In the genomic region with DNA sequence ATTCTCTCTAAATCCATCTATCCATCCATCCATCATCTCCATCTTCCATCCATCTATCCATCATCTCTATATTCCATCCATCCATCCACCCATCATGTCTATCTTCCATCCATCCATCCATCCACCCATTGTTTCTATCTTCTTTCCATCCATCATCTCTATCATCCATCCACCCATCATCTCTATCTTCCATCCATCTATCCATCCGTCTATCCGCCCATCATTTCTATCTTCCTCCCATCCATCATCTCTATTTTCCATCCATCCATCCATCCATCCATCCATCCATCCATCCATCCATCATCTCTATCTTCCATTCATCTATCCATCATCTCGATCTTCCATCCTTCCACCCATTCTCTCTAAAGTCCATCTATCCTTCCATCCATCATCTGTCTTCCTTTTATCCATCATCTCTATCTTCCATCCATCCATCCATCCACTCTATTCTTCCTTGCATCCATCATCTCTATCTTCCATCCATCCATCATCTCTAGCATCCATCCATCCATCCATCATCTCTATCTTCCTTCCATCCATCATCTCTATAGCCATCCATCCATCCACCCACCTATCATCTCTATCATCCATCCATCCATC, we compare ENCODE assay signal across 6 cellular contexts. TPM values are rescaled to one million over a fixed set of nuclear protein-coding genes. Genes with fewer than 3 reads are reported as not detected.
"Had no signal": no experiment of that assay in that cellular context is flagged by ENCODE, and none has a peak within 500 bp of the region (broad histone marks: within the 10 kb centered on the region; RNA-seq: fewer than 3 reads in every experiment).

No MANE protein-coding gene starts in this region.

- H3K36me3 ChIP-seq: HAP-1 had no signal

- ATAC-seq: GM23338, HCT116 had no signal

- H3K4me3 ChIP-seq: GM23338, HAP-1 had no signal

- H3K4me2 ChIP-seq: GM23338 had no signal

- H3K4me1 ChIP-seq: HAP-1 had no signal

- H2AFZ ChIP-seq: GM23338 had no signal

- DNase-seq: H7, KG1 had no signal

- H3K9me3 ChIP-seq: HAP-1 had no signal

RNA-seq across cellular contexts. Expression of gene NWD1, which starts 34.7 kb away (rescaled TPM):
- total RNA-seq: H7 had no signal
- polyA plus RNA-seq: IgD-negative memory B cell had no signal
